Comparison of ENCODE assay signal across 15 cellular contexts in genomic region chr14:93024493-93024892, GRCh38.
"Had no signal": no experiment of that assay in that cellular context is flagged by ENCODE, and none has a peak within 500 bp of the region (broad histone marks: within the 10 kb centered on the region; RNA-seq: fewer than 3 reads in every experiment).

No MANE protein-coding gene starts in this region.

- DNase-seq: activated gamma-delta T cell treated with Interleukin-2 at 50 U/mL for 16 hours; islet precursor cell; left lung; mammary epithelial cell; naive B cell; stimulated activated CD4-positive, alpha-beta T cell treated with anti-CD3 and anti-CD28 coated beads, Interleukin-4, amount 100 ng/mL, for 4 hours; T-helper 1 cell; thyroid gland; uterus had no signal

- H3K36me3 ChIP-seq: cardiac muscle cell, gastroesophageal sphincter, left lung, thyroid gland, uterus had no signal

- H3K4me3 ChIP-seq: cardiac muscle cell, gastroesophageal sphincter, left lung, skin epidermis, thyroid gland, uterus had no signal

- H3K9me3 ChIP-seq: gastroesophageal sphincter, left lung, neutrophil, thyroid gland, uterus had no signal

- ATAC-seq: gastroesophageal sphincter, left lung, right cardiac atrium, SK-N-SH treated with all-trans-retinoic acid at 6 μM for 48 hours had no signal

- H3K27ac ChIP-seq: cardiac muscle cell, left lung, neutrophil, skin epidermis, thyroid gland had no signal

- H3K4me1 ChIP-seq: left lung had no signal

- H3K27me3 ChIP-seq: cardiac muscle cell, gastroesophageal sphincter, left lung, neutrophil, thyroid gland, uterus had no signal

- H3K27me3 Mint-ChIP-seq: naive B cell had no signal
